ENCODE assay signal across 14 cellular contexts in the genomic region with DNA sequence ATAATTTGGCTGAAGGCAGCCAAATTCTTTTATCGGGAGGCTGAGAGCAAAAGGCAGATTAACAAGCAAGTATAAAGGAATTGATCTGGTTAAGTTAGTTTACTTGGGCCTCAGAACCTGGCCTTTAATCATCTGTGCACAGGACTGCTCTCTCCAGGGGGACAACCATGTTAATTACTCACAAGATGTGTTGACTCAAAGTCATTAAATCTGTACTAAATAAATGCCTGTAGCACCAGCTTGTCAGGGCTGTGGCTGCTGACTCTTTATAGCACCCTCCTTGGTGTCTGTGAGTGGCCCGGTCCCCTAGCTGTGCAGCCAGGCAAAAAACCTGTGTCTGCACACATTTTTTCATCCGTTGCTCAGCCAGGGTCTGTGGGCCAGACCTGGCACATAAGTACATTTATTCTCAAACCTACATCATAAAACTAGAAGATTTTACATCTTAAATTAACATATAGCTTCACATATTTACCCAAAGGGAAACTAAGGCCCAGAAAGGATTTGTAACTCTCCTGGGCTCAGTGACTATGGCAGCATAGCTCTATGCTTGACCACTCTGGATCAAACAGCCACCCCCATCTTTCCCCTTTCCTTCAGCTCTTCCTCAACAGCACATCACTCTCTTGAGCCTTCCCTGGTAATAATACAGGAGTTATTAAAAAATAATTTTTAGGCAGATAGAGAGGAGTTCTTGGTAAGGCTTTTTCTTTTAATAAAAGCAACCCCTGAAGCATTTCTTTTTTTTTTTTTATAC. TPM values are rescaled to one million over a fixed set of nuclear protein-coding genes. Genes with fewer than 3 reads are reported as not detected.
DNase-seq lines count a peak whose midpoint lies in the region; ATAC-seq and TF ChIP-seq lines count a peak whose summit lies in the region.
"Had no signal": no experiment of that assay in that cellular context is flagged by ENCODE, and none has a peak within 500 bp of the region (broad histone marks: within the 10 kb centered on the region; RNA-seq: fewer than 3 reads in every experiment).

No MANE protein-coding gene starts in this region.

- no peak overlapping the region for H3K9ac ChIP-seq in DND-41 (ENCODE audit: low read depth, low read length)

- H3K36me3 Mint-ChIP-seq in nephron (ENCODE audit: low read depth) (no peaks in the 10 kb centered on the region), CD14-positive monocyte (peaks cover 3% of the 10 kb centered on the region in 2 donors)

- H3K4me1 Mint-ChIP-seq in nephron (peaks cover 13% of the 10 kb centered on the region), CD14-positive monocyte (no peaks in the 10 kb centered on the region)

- no peak for ATAC-seq in DND-41 (ENCODE audit: insufficient read depth, low read depth)
- no peak for ATAC-seq in GM21390 (IDR thresholded peaks at IDR 0.05; ENCODE audit: unreplicated experiment)
- ATAC-seq: activated T-helper 17 cell treated with anti-CD3 and anti-CD28 coated beads, Interleukin-2, amount 50 U/mL, for 72 hours had no signal

- intact Hi-C loops in CD14-positive monocyte (cut with micrococcal nuclease): no loop called here

- no peaks in the 10 kb centered on the region for H3K27me3 ChIP-seq in DND-41 (ENCODE audit: insufficient read depth, low read length, poor library complexity)

- no peaks in the 10 kb centered on the region for H4K20me1 ChIP-seq in DND-41 (ENCODE audit: insufficient read depth, low read length)

- H3K27ac ChIP-seq in DND-41 (ENCODE audit: low read length): peak overlapping the region; percentile 84

- peaks cover 3% of the 10 kb centered on the region for H3K9me3 ChIP-seq in DND-41 (ENCODE audit: insufficient read depth, low read length, severe bottlenecking)

- no peak overlapping the region for H2AFZ ChIP-seq in DND-41 (ENCODE audit: low read depth, low read length)

- no peak for DNase-seq in DND-41
- peak; percentile 61 for DNase-seq in NCI-H446 treated with DMSO at 0.1 percent for 48 hours (lab: John Stamatoyannopoulos, UW)
- peak; percentile 25 for DNase-seq in epithelial cell of esophagus (ENCODE audit: low read depth)
- DNase-seq in activated T-cell treated with anti-CD3 and anti-CD28 coated beads, Interleukin-2, amount 50 U/mL, for 1 hour: no peak
- no peak for DNase-seq in activated CD8-positive, alpha-beta memory T cell treated with anti-CD3 and anti-CD28 coated beads, Interleukin-2, amount 50 U/mL, for 4 hours
- no peak for DNase-seq in CD14-positive monocyte (ENCODE audit: low spot score)
- DNase-seq: activated CD4-positive, alpha-beta T cell treated with anti-CD3 and anti-CD28 coated beads, Interleukin-2, amount 10 ng/mL, durations not matched to agents 7 days and 5 days; AML-193; stimulated activated CD4-positive, alpha-beta T cell treated with anti-CD3 and anti-CD28 coated beads, Interleukin-2, amount 100 ng/mL, for 48 hours; T-helper 1 cell had no signal

- H3K4me3 Mint-ChIP-seq in nephron: no peak overlapping the region
- no peak overlapping the region for H3K4me3 Mint-ChIP-seq in CD14-positive monocyte
- H3K4me3 Mint-ChIP-seq: activated CD4-positive, alpha-beta T cell treated with anti-CD3 and anti-CD28 coated beads, Interleukin-2, amount 10 ng/mL, durations not matched to agents 7 days and 5 days; activated T-helper 17 cell treated with anti-CD3 and anti-CD28 coated beads, Interleukin-2, amount 50 U/mL, for 72 hours had no signal

- H3K4me3 ChIP-seq in DND-41 (ENCODE audit: low read depth in 1 of 2, low read length in 2 of 2): no peak overlapping the region
- no peak overlapping the region for H3K4me3 ChIP-seq in epithelial cell of esophagus (ENCODE audit: low read length)
- H3K4me3 ChIP-seq: GM12878 had no signal

- no peak overlapping the region for H3K4me2 ChIP-seq in DND-41 (ENCODE audit: insufficient read depth, low read length)

- no peaks in the 10 kb centered on the region for H3K27me3 Mint-ChIP-seq in nephron (ENCODE audit: low read depth)
- H3K27me3 Mint-ChIP-seq in CD14-positive monocyte (ENCODE audit: low read depth in 3 of 3): no peaks in the 10 kb centered on the region
- H3K27me3 Mint-ChIP-seq: activated T-helper 17 cell treated with anti-CD3 and anti-CD28 coated beads, Interleukin-2, amount 50 U/mL, for 72 hours had no signal

- no peaks in the 10 kb centered on the region for H3K79me2 ChIP-seq in DND-41 (ENCODE audit: insufficient read depth, low read length)

- H3K9me3 Mint-ChIP-seq in nephron (peaks cover 13% of the 10 kb centered on the region), CD14-positive monocyte (peaks cover 0 to 1% (median 0%) of the 10 kb centered on the region in 7 donors)
- H3K9me3 Mint-ChIP-seq: activated T-helper 17 cell treated with anti-CD3 and anti-CD28 coated beads, Interleukin-2, amount 50 U/mL, for 72 hours had no signal

- no peaks in the 10 kb centered on the region for H3K36me3 ChIP-seq in DND-41 (ENCODE audit: insufficient read depth, low read length)

- H3K27ac Mint-ChIP-seq in nephron (peak overlapping the region; percentile 80 to 94 (median 91)), CD14-positive monocyte (no peak overlapping the region)
- H3K27ac Mint-ChIP-seq: activated CD4-positive, alpha-beta T cell treated with anti-CD3 and anti-CD28 coated beads, Interleukin-2, amount 10 ng/mL, durations not matched to agents 7 days and 5 days; activated T-helper 17 cell treated with anti-CD3 and anti-CD28 coated beads, Interleukin-2, amount 50 U/mL, for 72 hours had no signal

- no peak for TF ChIP-seq CTCF in DND-41 (IDR thresholded peaks at IDR 0.05; ENCODE audit: borderline replicate concordance, extremely low read depth, low read length, poor library complexity, severe bottlenecking)
- no peak for TF ChIP-seq CTCF in epithelial cell of esophagus (IDR thresholded peaks at IDR 0.05; ENCODE audit: insufficient read depth, low read depth, low read length, missing control alignments)
- TF ChIP-seq CTCF in nephron (IDR thresholded peaks at IDR 0.05; ENCODE audit: unreplicated experiment in 3 of 3): no peak
- TF ChIP-seq CTCF in CD14-positive monocyte (IDR thresholded peaks at IDR 0.05): no peak

- H3K4me1 ChIP-seq in DND-41 (ENCODE audit: insufficient read depth, low read length): peaks cover 45% of the 10 kb centered on the region

RNA-seq across cellular contexts. Expression of gene NCEH1, which starts 51.4 kb away (rescaled TPM):
- polyA plus RNA-seq in CD14-positive monocyte: 10 to 100 TPM; 20.7 to 23.9 TPM

Comparison
In these comparisons a context has a peak if more than half of its experiments do, and no peak if none do; other contexts are left out.
1. DNase-seq: peak in NCI-H446 treated with DMSO at 0.1 percent for 48 hours (single experiment) and epithelial cell of esophagus (single experiment); none in DND-41 (single experiment), activated T-cell treated with anti-CD3 and anti-CD28 coated beads, Interleukin-2, amount 50 U/mL, for 1 hour (single experiment), activated CD8-positive, alpha-beta memory T cell treated with anti-CD3 and anti-CD28 coated beads, Interleukin-2, amount 50 U/mL, for 4 hours (single experiment) and CD14-positive monocyte (single experiment).
2. H3K27ac Mint-ChIP-seq: peak in nephron (3 of 3); none in CD14-positive monocyte (0 of 7).